Comparison of ENCODE assay signal across 8 cellular contexts in the genomic region with DNA sequence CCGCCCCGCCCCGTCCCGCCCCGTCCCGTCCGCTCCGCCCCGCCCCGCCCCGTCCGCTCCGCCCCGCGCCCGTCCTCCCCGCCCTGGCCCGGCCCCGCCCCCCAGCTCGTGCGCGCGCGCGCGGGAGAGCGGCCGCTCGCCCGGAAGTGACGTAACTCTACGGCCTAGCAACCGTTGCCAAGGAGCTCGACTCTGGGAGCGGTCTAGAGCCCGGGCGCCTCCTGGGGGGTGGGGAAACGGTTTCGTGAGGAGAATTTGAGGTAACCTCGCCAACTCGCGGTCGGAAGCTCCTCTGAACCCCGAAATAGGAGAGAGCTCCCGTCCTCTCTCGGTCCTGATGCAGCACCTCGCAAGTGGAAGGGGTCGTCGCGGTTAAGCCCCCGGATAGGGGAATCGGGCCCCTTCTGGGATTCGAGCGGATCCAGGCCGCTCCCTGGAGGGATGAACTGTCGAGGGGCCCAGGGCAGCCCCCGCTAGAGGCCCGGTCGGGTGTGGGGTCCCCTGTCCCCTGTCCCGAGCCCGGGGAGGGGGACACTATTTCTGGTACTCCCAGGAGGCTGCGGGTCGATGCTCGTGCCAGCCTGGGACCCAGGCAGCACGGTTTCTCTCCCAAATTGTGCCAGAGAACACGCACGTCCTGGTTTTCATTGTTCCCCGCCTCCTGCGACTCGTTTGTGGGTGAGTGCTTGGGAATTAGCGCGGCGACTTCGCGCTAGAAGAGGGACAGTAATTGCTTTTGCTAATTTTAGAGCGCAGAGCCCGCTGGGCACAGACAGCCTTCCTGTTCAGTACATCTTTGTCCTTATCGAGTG. TPM values are rescaled to one million over a fixed set of nuclear protein-coding genes. Genes with fewer than 3 reads are reported as not detected.
DNase-seq lines count a peak whose midpoint lies in the region; ATAC-seq and TF ChIP-seq lines count a peak whose summit lies in the region.

A gene with protein sequence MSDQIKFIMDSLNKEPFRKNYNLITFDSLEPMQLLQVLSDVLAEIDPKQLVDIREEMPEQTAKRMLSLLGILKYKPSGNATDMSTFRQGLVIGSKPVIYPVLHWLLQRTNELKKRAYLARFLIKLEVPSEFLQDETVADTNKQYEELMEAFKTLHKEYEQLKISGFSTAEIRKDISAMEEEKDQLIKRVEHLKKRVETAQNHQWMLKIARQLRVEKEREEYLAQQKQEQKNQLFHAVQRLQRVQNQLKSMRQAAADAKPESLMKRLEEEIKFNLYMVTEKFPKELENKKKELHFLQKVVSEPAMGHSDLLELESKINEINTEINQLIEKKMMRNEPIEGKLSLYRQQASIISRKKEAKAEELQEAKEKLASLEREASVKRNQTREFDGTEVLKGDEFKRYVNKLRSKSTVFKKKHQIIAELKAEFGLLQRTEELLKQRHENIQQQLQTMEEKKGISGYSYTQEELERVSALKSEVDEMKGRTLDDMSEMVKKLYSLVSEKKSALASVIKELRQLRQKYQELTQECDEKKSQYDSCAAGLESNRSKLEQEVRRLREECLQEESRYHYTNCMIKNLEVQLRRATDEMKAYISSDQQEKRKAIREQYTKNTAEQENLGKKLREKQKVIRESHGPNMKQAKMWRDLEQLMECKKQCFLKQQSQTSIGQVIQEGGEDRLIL (plus strand): TSS at position 174 of the 812 bp plus-strand sequence. CDS start 3,024 bp downstream, outside the sequence.

- in situ Hi-C loops in GM23248 (cut with MboI) = no loop called here

- DNase-seq in DMS153 (lab: John Stamatoyannopoulos, UW) (peak; percentile 82), GM23248 (peak; percentile 97), LNCaP clone FGC (ENCODE audit: low read depth) (peak; percentile 65), RPMI8226 (peak; percentile 95), fibroblast of mammary gland (ENCODE audit: low read depth) (peak; percentile 91)
- DNase-seq in naive thymus-derived CD4-positive, alpha-beta T cell = peak; percentile 84 to 98 (median 93)

- no peaks in the 10 kb centered on the region for H3K36me3 Mint-ChIP-seq in activated T-helper 17 cell treated with anti-CD3 and anti-CD28 coated beads, Interleukin-2, amount 50 U/mL, for 72 hours (ENCODE audit: low read depth)
- no peaks in the 10 kb centered on the region for H3K36me3 Mint-ChIP-seq in naive thymus-derived CD4-positive, alpha-beta T cell
- no peaks in the 10 kb centered on the region for H3K36me3 Mint-ChIP-seq in stimulated activated memory B cell treated with anti-CD40 and anti-IgM and Interleukin-4, amounts not matched to agents 10 μg/mL and 1 μg/mL and 100 μg/mL, for 72 hours

- POLR2A ChIA-PET in naive thymus-derived CD4-positive, alpha-beta T cell (lab: Charles Lee) = interaction anchor here (0.6 to 1.2 kb wide), 9 partner anchors 9 to 1855 kb away, joined by 3 to 7 read pairs (median 3); a partner anchor contains a TSS

- no peaks in the 10 kb centered on the region; the same call in 1 of the 2 replicates for H3K4me1 ChIP-seq in GM23248 (ENCODE audit: insufficient read depth)
- H3K4me1 ChIP-seq in naive thymus-derived CD4-positive, alpha-beta T cell (ENCODE audit: control insufficient read depth in 2 of 2, insufficient read depth in 2 of 2, low read length in 2 of 2) = peaks cover 4 to 5% of the 10 kb centered on the region in 2 donors

- intact Hi-C loops in naive thymus-derived CD4-positive, alpha-beta T cell (cut with micrococcal nuclease) = loop anchor here (1.0 to 10.0 kb wide), 17 partner anchors 24 to 1470 kb away; a partner anchor contains a TSS

- no peaks in the 10 kb centered on the region for H3K9me3 ChIP-seq in GM23248 (ENCODE audit: low read depth)
- H3K9me3 ChIP-seq in naive thymus-derived CD4-positive, alpha-beta T cell (ENCODE audit: control insufficient read depth in 2 of 3, low read length in 3 of 3) = no peaks in the 10 kb centered on the region

- no peaks in the 10 kb centered on the region for H3K4me1 Mint-ChIP-seq in activated T-helper 17 cell treated with anti-CD3 and anti-CD28 coated beads, Interleukin-2, amount 50 U/mL, for 72 hours
- peaks cover 0 to 9% (median 8%) of the 10 kb centered on the region in 7 donors for H3K4me1 Mint-ChIP-seq in naive thymus-derived CD4-positive, alpha-beta T cell
- H3K4me1 Mint-ChIP-seq in stimulated activated memory B cell treated with anti-CD40 and anti-IgM and Interleukin-4, amounts not matched to agents 10 μg/mL and 1 μg/mL and 100 μg/mL, for 72 hours = peaks cover 9% of the 10 kb centered on the region

- H3K9me3 Mint-ChIP-seq in activated T-helper 17 cell treated with anti-CD3 and anti-CD28 coated beads, Interleukin-2, amount 50 U/mL, for 72 hours = no peaks in the 10 kb centered on the region
- no peaks in the 10 kb centered on the region for H3K9me3 Mint-ChIP-seq in naive thymus-derived CD4-positive, alpha-beta T cell
- H3K9me3 Mint-ChIP-seq in stimulated activated memory B cell treated with anti-CD40 and anti-IgM and Interleukin-4, amounts not matched to agents 10 μg/mL and 1 μg/mL and 100 μg/mL, for 72 hours = no peaks in the 10 kb centered on the region

- peaks cover 23% of the 10 kb centered on the region for H3K79me2 ChIP-seq in GM23248 (ENCODE audit: insufficient read depth)

- H3K4me3 Mint-ChIP-seq in activated T-helper 17 cell treated with anti-CD3 and anti-CD28 coated beads, Interleukin-2, amount 50 U/mL, for 72 hours = peak within 1 kb of the TSS; percentile 81
- H3K4me3 Mint-ChIP-seq in naive thymus-derived CD4-positive, alpha-beta T cell = peak within 1 kb of the TSS; percentile 83 to 94 (median 92)
- H3K4me3 Mint-ChIP-seq in stimulated activated memory B cell treated with anti-CD40 and anti-IgM and Interleukin-4, amounts not matched to agents 10 μg/mL and 1 μg/mL and 100 μg/mL, for 72 hours = peak within 1 kb of the TSS; percentile 85

- ATAC-seq in activated T-helper 17 cell treated with anti-CD3 and anti-CD28 coated beads, Interleukin-2, amount 50 U/mL, for 72 hours (replicated peaks) = peak; percentile 97
- ATAC-seq in naive thymus-derived CD4-positive, alpha-beta T cell = peak; percentile 98
- peak; percentile 96 for ATAC-seq in stimulated activated memory B cell treated with anti-CD40 and anti-IgM and Interleukin-4, amounts not matched to agents 10 μg/mL and 1 μg/mL and 100 μg/mL, for 72 hours

- peak within 1 kb of the TSS; percentile 92 for H3K4me3 ChIP-seq in GM23248
- H3K4me3 ChIP-seq in LNCaP clone FGC (ENCODE audit: low read depth, low read length) = peak within 1 kb of the TSS; percentile 89
- H3K4me3 ChIP-seq in fibroblast of mammary gland (ENCODE audit: control insufficient read depth, low read depth, low read length) = peak within 1 kb of the TSS; percentile 95
- peak within 1 kb of the TSS; percentile 99 for H3K4me3 ChIP-seq in naive thymus-derived CD4-positive, alpha-beta T cell (ENCODE audit: low read length)

- peak within 1 kb of the TSS; percentile 93 for H3K27ac ChIP-seq in GM23248
- peak within 1 kb of the TSS; percentile 84 for H3K27ac ChIP-seq in naive thymus-derived CD4-positive, alpha-beta T cell (ENCODE audit: low read depth, low read length)

- H3F3A ChIP-seq in GM23248 (ENCODE audit: insufficient read depth) = no peaks in the 10 kb centered on the region

- peak within 1 kb of the TSS; percentile 99 for H3K4me2 ChIP-seq in GM23248 (ENCODE audit: unreplicated experiment)

- TF ChIP-seq CTCF in LNCaP clone FGC (IDR thresholded peaks at IDR 0.05; ENCODE audit: control insufficient read depth, extremely low read depth, insufficient read depth) (no peak), fibroblast of mammary gland (conservative IDR thresholded peaks at IDR 0.05; ENCODE audit: control insufficient read depth, insufficient read depth, low read depth, low read length) (no peak)

- no peaks in the 10 kb centered on the region for H3K9me2 ChIP-seq in GM23248 (ENCODE audit: insufficient read depth)

- peaks cover 8% of the 10 kb centered on the region for H3K27me3 Mint-ChIP-seq in activated T-helper 17 cell treated with anti-CD3 and anti-CD28 coated beads, Interleukin-2, amount 50 U/mL, for 72 hours
- peaks cover 0 to 52% (median 0%) of the 10 kb centered on the region in 5 donors for H3K27me3 Mint-ChIP-seq in naive thymus-derived CD4-positive, alpha-beta T cell
- peaks cover 13% of the 10 kb centered on the region for H3K27me3 Mint-ChIP-seq in stimulated activated memory B cell treated with anti-CD40 and anti-IgM and Interleukin-4, amounts not matched to agents 10 μg/mL and 1 μg/mL and 100 μg/mL, for 72 hours

- no peaks in the 10 kb centered on the region for H4K20me1 ChIP-seq in GM23248 (ENCODE audit: insufficient read depth)

- H3K9ac ChIP-seq in GM23248 = peak within 1 kb of the TSS; percentile 100

- H3K36me3 ChIP-seq in GM23248 (ENCODE audit: low read depth) = no peaks in the 10 kb centered on the region; the same call in 1 of the 2 replicates
- peaks cover 0 to 3% (median 0%) of the 10 kb centered on the region in 3 experiments for H3K36me3 ChIP-seq in naive thymus-derived CD4-positive, alpha-beta T cell (ENCODE audit: control insufficient read depth in 2 of 3, insufficient read depth in 3 of 3, low read length in 3 of 3)

- H3K27ac Mint-ChIP-seq in activated T-helper 17 cell treated with anti-CD3 and anti-CD28 coated beads, Interleukin-2, amount 50 U/mL, for 72 hours = peak within 1 kb of the TSS; percentile 59
- peak within 1 kb of the TSS; percentile 56 to 94 (median 90) for H3K27ac Mint-ChIP-seq in naive thymus-derived CD4-positive, alpha-beta T cell
- peak within 1 kb of the TSS; percentile 64 for H3K27ac Mint-ChIP-seq in stimulated activated memory B cell treated with anti-CD40 and anti-IgM and Interleukin-4, amounts not matched to agents 10 μg/mL and 1 μg/mL and 100 μg/mL, for 72 hours

- CTCF ChIA-PET in naive thymus-derived CD4-positive, alpha-beta T cell (lab: Charles Lee) = interaction anchor here (1.2 kb wide), 1 partner anchor 307 kb away, joined by 4 read pairs; no protein-coding TSS in a partner anchor

- H2AFZ ChIP-seq in GM23248 = peak within 1 kb of the TSS; percentile 98

- WGBS in GM23248 (ENCODE audit: low coverage in 1 of 2, low lambda C conversion rate in 2 of 2, missing lambda C conversion rate in 2 of 2), 2 experiments = 2% methylated on average over 59 to 71 of the region's 78 CpGs

- no peaks in the 10 kb centered on the region for H3K27me3 ChIP-seq in GM23248 (replicated peaks; ENCODE audit: insufficient read depth)
- no peaks in the 10 kb centered on the region for H3K27me3 ChIP-seq in naive thymus-derived CD4-positive, alpha-beta T cell (ENCODE audit: control insufficient read depth in 2 of 2, insufficient read depth in 2 of 2, low read length in 2 of 2)

RNA-seq across cellular contexts. Expression of the gene that starts here (rescaled TPM):
- total RNA-seq in GM23248 (2014; rRNA removed; shearing (Covaris generic)) = 9.5 and 9.7 TPM in 2 replicates
- 10.6 and 14.0 TPM in 2 replicates for polyA plus RNA-seq in GM23248 (2016; fragmentation: Nextera tagmentation; extraction: Ambion mirVana)
- total RNA-seq in activated T-helper 17 cell treated with anti-CD3 and anti-CD28 coated beads, Interleukin-2, amount 50 U/mL, for 72 hours = 1 to 10 TPM; 2.4 to 3.4 TPM
- total RNA-seq in naive thymus-derived CD4-positive, alpha-beta T cell = 1 to 10 TPM in 4 of 5 experiments, under 1 TPM in 1; 0.66 to 1.3 (median 1.3) TPM
- polyA plus RNA-seq in naive thymus-derived CD4-positive, alpha-beta T cell = under 1 TPM; 0.72 to 0.99 TPM

Comparison
In these comparisons a context has a peak if more than half of its experiments do, and no peak if none do; other contexts are left out.
1. Peak in every context shown above with its lines: DNase-seq, ATAC-seq, H3K4me3 ChIP-seq and H3K27ac ChIP-seq.